29 cellular contexts compared by ENCODE assay signal in the genomic region with DNA sequence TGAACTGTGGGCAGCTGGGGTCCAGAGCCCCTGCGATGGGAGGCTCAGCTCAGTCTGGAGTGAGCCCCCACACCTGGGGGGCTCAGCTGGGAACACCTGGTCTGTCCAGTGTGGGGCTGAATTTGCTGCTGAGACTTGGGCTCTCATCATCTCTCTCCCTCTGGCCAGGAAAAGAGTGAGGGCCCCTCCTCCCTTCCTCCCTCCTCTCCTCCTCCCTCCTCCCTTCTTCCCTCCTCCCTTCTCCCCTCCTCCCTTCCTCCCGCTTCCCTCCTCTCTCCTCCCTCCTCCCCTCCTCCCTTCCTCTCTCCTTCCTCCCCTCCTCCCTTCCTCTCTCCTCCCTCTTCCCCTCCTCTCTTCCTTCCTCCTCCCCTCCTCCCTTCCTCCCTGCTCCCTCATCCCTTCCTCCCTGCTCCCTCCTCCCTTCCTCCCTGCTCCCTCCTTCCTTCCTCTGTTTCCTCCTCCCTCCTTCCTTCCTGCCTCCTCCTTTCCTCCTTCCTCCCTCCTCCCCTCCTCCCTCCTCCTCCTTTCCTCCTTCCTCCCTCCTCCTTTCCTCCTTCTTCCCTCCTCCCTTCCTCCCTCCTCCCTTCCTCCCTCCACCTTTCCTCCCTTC. TPM values are rescaled to one million over a fixed set of nuclear protein-coding genes. Genes with fewer than 3 reads are reported as not detected.
"Had no signal": no experiment of that assay in that cellular context is flagged by ENCODE, and none has a peak within 500 bp of the region (broad histone marks: within the 10 kb centered on the region; RNA-seq: fewer than 3 reads in every experiment).

No MANE protein-coding gene starts in this region.

- H3K4me1 Mint-ChIP-seq: activated CD4-positive, alpha-beta T cell treated with anti-CD3 and anti-CD28 coated beads, Interleukin-2, amount 10 ng/mL, durations not matched to agents 24 days and 14 days; activated naive CD8-positive, alpha-beta T cell treated with anti-CD3 and anti-CD28 coated beads for 36 hours; activated T-helper 17 cell treated with anti-CD3 and anti-CD28 coated beads, Interleukin-2, amount 50 U/mL, for 72 hours had no signal

- ATAC-seq: activated CD8-positive, alpha-beta T cell treated with anti-CD3 and anti-CD28 coated beads for 36 hours; activated T-cell treated with anti-CD3 and anti-CD28 coated beads, Interleukin-2, amount 50 U/mL, for 72 hours; activated T-helper 17 cell treated with anti-CD3 and anti-CD28 coated beads, Interleukin-2, amount 50 U/mL, for 72 hours had no signal

- H3K4me3 Mint-ChIP-seq: activated CD4-positive, alpha-beta T cell treated with anti-CD3 and anti-CD28 coated beads, Interleukin-2, amount 10 ng/mL, durations not matched to agents 24 days and 14 days; activated CD8-positive, alpha-beta T cell treated with anti-CD3 and anti-CD28 coated beads for 36 hours; activated naive CD8-positive, alpha-beta T cell treated with anti-CD3 and anti-CD28 coated beads for 36 hours; activated T-cell treated with anti-CD3 and anti-CD28 coated beads, Interleukin-2, amount 50 U/mL, for 72 hours; activated T-helper 17 cell treated with anti-CD3 and anti-CD28 coated beads, Interleukin-2, amount 50 U/mL, for 72 hours had no signal

- H3K27me3 Mint-ChIP-seq: activated CD4-positive, alpha-beta T cell treated with anti-CD3 and anti-CD28 coated beads, Interleukin-2, amount 10 ng/mL, durations not matched to agents 24 days and 14 days; activated CD8-positive, alpha-beta T cell treated with anti-CD3 and anti-CD28 coated beads for 36 hours; activated naive CD8-positive, alpha-beta T cell treated with anti-CD3 and anti-CD28 coated beads for 36 hours; activated T-helper 17 cell treated with anti-CD3 and anti-CD28 coated beads, Interleukin-2, amount 50 U/mL, for 72 hours had no signal

- H3K27ac Mint-ChIP-seq: activated CD4-positive, alpha-beta T cell treated with anti-CD3 and anti-CD28 coated beads, Interleukin-2, amount 10 ng/mL, durations not matched to agents 24 days and 14 days; activated CD8-positive, alpha-beta T cell treated with anti-CD3 and anti-CD28 coated beads for 36 hours; activated naive CD8-positive, alpha-beta T cell treated with anti-CD3 and anti-CD28 coated beads for 36 hours; activated T-cell treated with anti-CD3 and anti-CD28 coated beads, Interleukin-2, amount 50 U/mL, for 72 hours; activated T-helper 17 cell treated with anti-CD3 and anti-CD28 coated beads, Interleukin-2, amount 50 U/mL, for 72 hours had no signal

- H3K4me3 ChIP-seq: PC-9 had no signal

- H3K36me3 Mint-ChIP-seq: activated naive CD8-positive, alpha-beta T cell treated with anti-CD3 and anti-CD28 coated beads for 36 hours had no signal

- FAIRE-seq: RCC 7860 had no signal

- H3K36me3 ChIP-seq: brain microvascular endothelial cell, WERI-Rb-1 had no signal

- H3K27ac ChIP-seq: brain microvascular endothelial cell, PC-9, WERI-Rb-1 had no signal

- H2AFZ ChIP-seq: PC-9 had no signal

- H3K4me2 ChIP-seq: PC-9 had no signal

- DNase-seq: activated CD4-positive, alpha-beta T cell treated with anti-CD3 and anti-CD28 coated beads, Interleukin-2, amount 10 ng/mL, durations not matched to agents 24 days and 14 days; activated CD4-positive, alpha-beta T cell treated with anti-CD3 and anti-CD28 coated beads, Interleukin-2, amount 50 U/mL, for 4 hours; activated CD8-positive, alpha-beta T cell treated with anti-CD3 and anti-CD28 coated beads for 36 hours; activated effector memory CD4-positive, alpha-beta T cell treated with anti-CD3 and anti-CD28 coated beads, Interleukin-2, amount 50 U/mL, for 16 hours; activated naive CD4-positive, alpha-beta T cell; activated naive CD4-positive, alpha-beta T cell treated with anti-CD3 and anti-CD28 coated beads, Interleukin-2, amount 50 U/mL, for 16 hours; activated naive CD8-positive, alpha-beta T cell treated with anti-CD3 and anti-CD28 coated beads for 36 hours; activated T-cell treated with anti-CD3 and anti-CD28 coated beads, Interleukin-2, amount 50 U/mL, for 1 hour; activated T-cell treated with anti-CD3 and anti-CD28 coated beads, Interleukin-2, amount 50 U/mL, for 72 hours; amniotic stem cell; aorta; brain microvascular endothelial cell; central memory CD4-positive, alpha-beta T cell; NCI-H1092 treated with DMSO at 0.1 percent for 48 hours; NCI-H1417 treated with DMSO at 0.1 percent for 48 hours; NCI-H187 treated with DMSO at 0.1 percent for 48 hours; NCI-H2081; NCI-H345; NCI-H524 treated with DMSO at 0.1 percent for 48 hours; PC-9; Right ventricle myocardium superior; SW 1271; T-helper 1 cell; T1000; WERI-Rb-1 had no signal

RNA-seq across cellular contexts. Expression of gene PLCH2, which starts 40.2 kb away (rescaled TPM):
- total RNA-seq: M059J, NCI-H460 had no signal
- polyA plus RNA-seq: aorta had no signal
